In genomic region chr4:153116101-153116680, GRCh38 we compare ENCODE assay signal across 9 cellular contexts.
DNase-seq lines count a peak whose midpoint lies in the region; ATAC-seq and TF ChIP-seq lines count a peak whose summit lies in the region.
"Had no signal": no experiment of that assay in that cellular context is flagged by ENCODE, and none has a peak within 500 bp of the region (broad histone marks: within the 10 kb centered on the region; RNA-seq: fewer than 3 reads in every experiment).

No MANE protein-coding gene starts in this region.

- CTCF ChIA-PET in activated CD4-positive, alpha-beta memory T cell treated with anti-CD3 and anti-CD28 coated beads, Interleukin-2, amount 10 ng/mL, durations not matched to agents 7 days and 5 days (lab: Charles Lee): interaction anchor here (1.6 to 6.5 kb wide), 3 partner anchors 11 to 527 kb away, joined by 3 to 50 read pairs (median 9); no protein-coding TSS in a partner anchor
- CTCF ChIA-PET in activated CD4-positive, alpha-beta memory T cell treated with anti-CD3 and anti-CD28 coated beads for 36 hours (lab: Charles Lee): interaction anchor here (0.6 to 8.9 kb wide), 3 partner anchors 11 to 669 kb away, joined by 3 to 110 read pairs (median 26); no protein-coding TSS in a partner anchor

- peak overlapping the region; percentile 81 for H3K27ac ChIP-seq in SJSA1
- no peak overlapping the region for H3K27ac ChIP-seq in subcutaneous abdominal adipose tissue (ENCODE audit: low read depth, low read length)

- H3K4me1 ChIP-seq in SJSA1 (replicated peaks): peaks cover 21% of the 10 kb centered on the region
- peaks cover 0 to 2% (median 0%) of the 10 kb centered on the region in 5 donors for H3K4me1 ChIP-seq in subcutaneous abdominal adipose tissue (ENCODE audit: control insufficient read depth in 5 of 5, insufficient read depth in 5 of 5, low read length in 5 of 5)

- intact Hi-C loops in activated CD4-positive, alpha-beta memory T cell treated with anti-CD3 and anti-CD28 coated beads for 36 hours (cut with micrococcal nuclease): loop anchor here (2.0 to 10.0 kb wide), 4 partner anchors 19 to 611 kb away; partner anchors contain the start of gene FBXW7

- H3K27me3 ChIP-seq in SJSA1 (replicated peaks) (no peaks in the 10 kb centered on the region), subcutaneous abdominal adipose tissue (ENCODE audit: control insufficient read depth in 5 of 5, insufficient read depth in 4 of 5, low read length in 5 of 5) (peaks cover 0 to 5% (median 0%) of the 10 kb centered on the region in 5 donors)

- H3K4me3 ChIP-seq in SJSA1 (no peak overlapping the region), fibroblast of villous mesenchyme (ENCODE audit: low read depth, low read length) (peak overlapping the region; percentile 7), subcutaneous abdominal adipose tissue (ENCODE audit: low read depth in 1 of 5, low read length in 5 of 5) (peak overlapping the region in 4 of 5 donors; percentile 13 to 40 (median 22))

- no peak overlapping the region for H3K9ac ChIP-seq in subcutaneous abdominal adipose tissue (ENCODE audit: low read length in 5 of 5)

- H3K4me3 Mint-ChIP-seq in activated CD4-positive, alpha-beta memory T cell treated with anti-CD3 and anti-CD28 coated beads, Interleukin-2, amount 10 ng/mL, durations not matched to agents 7 days and 5 days: peak overlapping the region; percentile 6
- H3K4me3 Mint-ChIP-seq in activated CD4-positive, alpha-beta memory T cell treated with anti-CD3 and anti-CD28 coated beads for 36 hours: no peak overlapping the region

- H3K9me3 ChIP-seq in SJSA1 (replicated peaks): no peaks in the 10 kb centered on the region
- H3K9me3 ChIP-seq in subcutaneous abdominal adipose tissue (ENCODE audit: control insufficient read depth in 5 of 5, low read length in 5 of 5): no peaks in the 10 kb centered on the region

- no peaks in the 10 kb centered on the region for H3K36me3 Mint-ChIP-seq in activated CD4-positive, alpha-beta memory T cell treated with anti-CD3 and anti-CD28 coated beads, Interleukin-2, amount 10 ng/mL, durations not matched to agents 7 days and 5 days (ENCODE audit: low read depth)
- no peaks in the 10 kb centered on the region for H3K36me3 Mint-ChIP-seq in activated CD4-positive, alpha-beta memory T cell treated with anti-CD3 and anti-CD28 coated beads for 36 hours

- H3K4me1 Mint-ChIP-seq in activated CD4-positive, alpha-beta memory T cell treated with anti-CD3 and anti-CD28 coated beads, Interleukin-2, amount 10 ng/mL, durations not matched to agents 7 days and 5 days: peaks cover 3% of the 10 kb centered on the region
- peaks cover 17% of the 10 kb centered on the region for H3K4me1 Mint-ChIP-seq in activated CD4-positive, alpha-beta memory T cell treated with anti-CD3 and anti-CD28 coated beads for 36 hours (ENCODE audit: low read depth)

- H3K27me3 Mint-ChIP-seq in activated CD4-positive, alpha-beta memory T cell treated with anti-CD3 and anti-CD28 coated beads, Interleukin-2, amount 10 ng/mL, durations not matched to agents 7 days and 5 days: peaks cover 39% of the 10 kb centered on the region
- H3K27me3 Mint-ChIP-seq in activated CD4-positive, alpha-beta memory T cell treated with anti-CD3 and anti-CD28 coated beads for 36 hours: no peaks in the 10 kb centered on the region

- DNase-seq in activated CD4-positive, alpha-beta memory T cell treated with anti-CD3 and anti-CD28 coated beads, Interleukin-2, amount 10 ng/mL, durations not matched to agents 7 days and 5 days: no peak
- DNase-seq in activated CD4-positive, alpha-beta memory T cell treated with anti-CD3 and anti-CD28 coated beads for 36 hours: no peak
- DNase-seq in SJSA1 (ENCODE audit: low read depth in 1 of 2, low spot score in 2 of 2): no peak
- DNase-seq in fibroblast of villous mesenchyme (ENCODE audit: low read depth): no peak
- no peak for DNase-seq in NCI-H510A treated with DMSO at 0.1 percent for 48 hours (lab: John Stamatoyannopoulos, UW)
- no peak for DNase-seq in dermis blood vessel endothelial cell
- DNase-seq: NCI-H345 had no signal

- no peak for TF ChIP-seq CTCF in fibroblast of villous mesenchyme (IDR thresholded peaks at IDR 0.05; ENCODE audit: insufficient read depth, low read depth, low read length)

- H3K27ac Mint-ChIP-seq in activated CD4-positive, alpha-beta memory T cell treated with anti-CD3 and anti-CD28 coated beads, Interleukin-2, amount 10 ng/mL, durations not matched to agents 7 days and 5 days: peak overlapping the region; percentile 62
- no peak overlapping the region for H3K27ac Mint-ChIP-seq in activated CD4-positive, alpha-beta memory T cell treated with anti-CD3 and anti-CD28 coated beads for 36 hours

- no peak for ATAC-seq in GM21717 (IDR thresholded peaks at IDR 0.05; ENCODE audit: unreplicated experiment)

- H3K36me3 ChIP-seq in SJSA1 (no peaks in the 10 kb centered on the region), subcutaneous abdominal adipose tissue (ENCODE audit: control insufficient read depth in 5 of 5, insufficient read depth in 5 of 5, low read length in 5 of 5) (no peaks in the 10 kb centered on the region)

- no peaks in the 10 kb centered on the region for H3K9me3 Mint-ChIP-seq in activated CD4-positive, alpha-beta memory T cell treated with anti-CD3 and anti-CD28 coated beads, Interleukin-2, amount 10 ng/mL, durations not matched to agents 7 days and 5 days
- H3K9me3 Mint-ChIP-seq in activated CD4-positive, alpha-beta memory T cell treated with anti-CD3 and anti-CD28 coated beads for 36 hours: no peaks in the 10 kb centered on the region

- POLR2A ChIA-PET in activated CD4-positive, alpha-beta memory T cell treated with anti-CD3 and anti-CD28 coated beads, Interleukin-2, amount 10 ng/mL, durations not matched to agents 7 days and 5 days (lab: Charles Lee): interaction anchor here (0.9 to 2.3 kb wide), 3 partner anchors 10 to 12 kb away, joined by 3 to 6 read pairs (median 6); no protein-coding TSS in a partner anchor
- POLR2A ChIA-PET in activated CD4-positive, alpha-beta memory T cell treated with anti-CD3 and anti-CD28 coated beads for 36 hours (lab: Charles Lee): interaction anchor here (0.6 to 2.7 kb wide), 3 partner anchors 37 to 458 kb away, joined by 3 to 6 read pairs (median 4); no protein-coding TSS in a partner anchor
